Comparison of ENCODE assay signal across 8 cellular contexts in genomic region chrX:135973025-135973547, GRCh38. TPM values are rescaled to one million over a fixed set of nuclear protein-coding genes. Genes with fewer than 3 reads are reported as not detected.
DNase-seq lines count a peak whose midpoint lies in the region; ATAC-seq and TF ChIP-seq lines count a peak whose summit lies in the region.

No MANE protein-coding gene starts in this region.

- DNase-seq in NCI-H2171 treated with DMSO at 0.1 percent for 48 hours (lab: John Stamatoyannopoulos, UW) (peak; percentile 23), NCI-H2171 (lab: John Stamatoyannopoulos, UW) (no peak), RWPE1 (ENCODE audit: low spot score) (no peak), myocyte (ENCODE audit: low read depth) (peak; percentile 20), NOMO-1 (lab: John Stamatoyannopoulos, UW; ENCODE audit: unreplicated experiment in 2 of 2) (no peak)
- DNase-seq in stimulated activated CD4-positive, alpha-beta T cell treated with anti-CD3 and anti-CD28 coated beads, Interleukin-12 subunit alpha, Interleukin-12 subunit beta, amount 100 ng/mL, for 4 hours: no peak

- no peaks in the 10 kb centered on the region for H3K9me3 ChIP-seq in endocrine pancreas (ENCODE audit: control insufficient read depth, low read length)

- CTCF ChIA-PET in RWPE1 (lab: Yijun Ruan, JAX): interaction anchor here (0.7 kb wide), 2 partner anchors 9 to 919 kb away, joined by 3 to 5 read pairs; no protein-coding TSS in a partner anchor

- peak overlapping the region; percentile 89 for H3K27ac ChIP-seq in RWPE1

- no peak for TF ChIP-seq CTCF in RWPE1 (conservative IDR thresholded peaks at IDR 0.05; ENCODE audit: low read depth)

- POLR2A ChIA-PET in RWPE1 (lab: Yijun Ruan, JAX; ENCODE audit: low non-redundant PET): no interaction called here

- H3K4me3 ChIP-seq in endocrine pancreas (ENCODE audit: control insufficient read depth, insufficient read depth, low read length): peak overlapping the region; percentile 88

- peak; percentile 37 for ATAC-seq in HG02642 (IDR thresholded peaks at IDR 0.05; ENCODE audit: poor library complexity, unreplicated experiment)

- H3K4me1 ChIP-seq in endocrine pancreas (ENCODE audit: control insufficient read depth, insufficient read depth, low read length): no peaks in the 10 kb centered on the region

- H3K9ac ChIP-seq in endocrine pancreas (ENCODE audit: control insufficient read depth, insufficient read depth, low read length): peak overlapping the region; percentile 72

- H3K27me3 ChIP-seq in endocrine pancreas (ENCODE audit: control insufficient read depth, insufficient read depth, low read length): no peaks in the 10 kb centered on the region

- H3K36me3 ChIP-seq in endocrine pancreas (ENCODE audit: control insufficient read depth, insufficient read depth, low read length): no peaks in the 10 kb centered on the region

RNA-seq across cellular contexts. Expression of gene MMGT1, which starts 0.7 kb away (rescaled TPM):
- 26.7 and 31.6 TPM in 2 replicates for total RNA-seq in myocyte
- 16.8 TPM for polyA plus RNA-seq in myocyte (2012)

RNA-seq across cellular contexts. Expression of gene SLC9A6, which starts 12.1 kb away (rescaled TPM):
- total RNA-seq in myocyte: 14.9 and 20.1 TPM in 2 replicates
- 10.2 TPM for polyA plus RNA-seq in myocyte (2012)

Comparison
In these comparisons a context has a peak if more than half of its experiments do, and no peak if none do; other contexts are left out.
1. DNase-seq: peak in NCI-H2171 treated with DMSO at 0.1 percent for 48 hours (single experiment) and myocyte (single experiment); none in NCI-H2171 (single experiment), RWPE1 (single experiment), NOMO-1 (0 of 2) and stimulated activated CD4-positive, alpha-beta T cell treated with anti-CD3 and anti-CD28 coated beads, Interleukin-12 subunit alpha, Interleukin-12 subunit beta, amount 100 ng/mL, for 4 hours (single experiment).